In genomic region chr3:177250108-177250507, GRCh38 we compare ENCODE assay signal across 1 cellular context.
TF ChIP-seq lines count a peak whose summit lies in the region.

No MANE protein-coding gene starts in this region.

TF ChIP-seq in HepG2, 621 proteins besides CTCF, POLR2A, EP300 and RAD21:
- TF ChIP-seq PHF5A (CRISPR knock-in tag; IDR thresholded peaks at IDR 0.05; ENCODE audit: low read depth, unreplicated experiment) (no peak), KMT2A (CRISPR knock-in tag; IDR thresholded peaks at IDR 0.05) (no peak), HES4 (CRISPR knock-in tag; IDR thresholded peaks at IDR 0.05; ENCODE audit: borderline replicate concordance) (no peak), ZNF652 (CRISPR knock-in tag; IDR thresholded peaks at IDR 0.05; ENCODE audit: borderline replicate concordance, low read depth) (no peak), ZNF776 (CRISPR knock-in tag; IDR thresholded peaks at IDR 0.05) (no peak), RFXAP (CRISPR knock-in tag; IDR thresholded peaks at IDR 0.05; ENCODE audit: borderline replicate concordance) (no peak), PHB2 (IDR thresholded peaks at IDR 0.05; ENCODE audit: partially characterized antibody) (no peak), PBX3 (CRISPR knock-in tag; IDR thresholded peaks at IDR 0.05; ENCODE audit: borderline replicate concordance) (no peak), SNAPC4 (CRISPR knock-in tag; IDR thresholded peaks at IDR 0.05) (no peak)
TF ChIP-seq in HepG2: peak in this region for 0.
